Comparison of ENCODE assay signal across 10 cellular contexts in the genomic region with DNA sequence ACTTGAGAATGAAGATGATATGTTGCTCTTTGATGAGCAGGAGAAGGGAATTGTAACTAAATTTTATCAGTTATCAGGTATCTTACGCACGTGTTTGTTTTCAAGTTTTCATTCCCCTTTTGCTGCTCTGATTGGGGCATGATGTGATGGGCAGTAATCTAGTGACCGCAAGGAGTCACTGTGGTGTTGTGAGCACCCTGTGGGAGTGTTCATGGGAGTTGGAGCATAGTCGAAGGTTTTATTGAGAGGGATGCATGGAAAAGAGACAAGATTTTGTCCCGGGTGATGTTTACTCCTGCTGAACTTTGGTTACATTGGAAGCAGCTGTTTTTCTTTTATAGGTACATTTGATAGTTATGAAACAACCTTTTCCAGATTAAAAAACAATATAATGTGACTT. TPM values are rescaled to one million over a fixed set of nuclear protein-coding genes. Genes with fewer than 3 reads are reported as not detected.
A peak's percentile ranks its signal among the peaks of the same experiment; 100 is the strongest.
DNase-seq lines count a peak whose midpoint lies in the region; ATAC-seq and TF ChIP-seq lines count a peak whose summit lies in the region.
"Had no signal": no experiment of that assay in that cellular context is flagged by ENCODE, and none has a peak within 500 bp of the region (broad histone marks: within the 10 kb centered on the region; RNA-seq: fewer than 3 reads in every experiment).

No MANE protein-coding gene starts in this region.

- H3K27me3 ChIP-seq in foreskin keratinocyte, result no peaks in the 10 kb centered on the region
- H3K27me3 ChIP-seq: adrenal gland had no signal

- in situ Hi-C loops in GM13977 (cut with MboI; ENCODE audit: low pct_unique_long_range_greater_than_20kb, low sequenced_read_pairs, unreplicated experiment), result no loop called here

- no peak for ATAC-seq in foreskin keratinocyte
- ATAC-seq in GM18861 (IDR thresholded peaks at IDR 0.05; ENCODE audit: unreplicated experiment), result no peak
- ATAC-seq in HG02973 (IDR thresholded peaks at IDR 0.05; ENCODE audit: unreplicated experiment), result no peak

- DNase-seq in Daoy (ENCODE audit: low read depth) (peak; percentile 16), foreskin keratinocyte (no peak), pons (ENCODE audit: low spot score) (peak; percentile 79), GM13977 (ENCODE audit: low spot score) (no peak)
- DNase-seq in activated effector memory CD4-positive, alpha-beta T cell treated with anti-CD3 and anti-CD28 coated beads, Interleukin-2, amount 50 U/mL, for 16 hours, result no peak
- DNase-seq: adrenal gland; effector memory CD4-positive, alpha-beta T cell had no signal

- H3K27ac ChIP-seq in VCaP, result peak overlapping the region; percentile 58; the same call in 1 of the 2 replicates
- no peak overlapping the region for H3K27ac ChIP-seq in foreskin keratinocyte
- H3K27ac ChIP-seq: adrenal gland had no signal

- TF ChIP-seq CTCF in VCaP (conservative IDR thresholded peaks at IDR 0.05) (peak; percentile 38), foreskin keratinocyte (conservative IDR thresholded peaks at IDR 0.05) (peak; percentile 56), GM13977 (IDR thresholded peaks at IDR 0.05; ENCODE audit: extremely low read depth, insufficient read depth, missing control alignments) (no peak)

- H3K4me1 ChIP-seq in foreskin keratinocyte, result peaks cover 11% of the 10 kb centered on the region

RNA-seq across cellular contexts. Expression of gene FAN1, which starts 2.1 kb away (rescaled TPM):
- 22.0 and 27.7 TPM in 2 replicates for total RNA-seq in Daoy (2014; rRNA removed; shearing (Covaris generic))
- total RNA-seq in foreskin keratinocyte, result 20.5 and 21.6 TPM in 2 replicates
- polyA plus RNA-seq in foreskin keratinocyte, result 7.2 and 8.1 TPM in 2 replicates

Comparison
In these comparisons a context has a peak if more than half of its experiments do, and no peak if none do; other contexts are left out.
1. DNase-seq: peak in Daoy (single experiment) and pons (single experiment); none in foreskin keratinocyte (0 of 2), activated effector memory CD4-positive, alpha-beta T cell treated with anti-CD3 and anti-CD28 coated beads, Interleukin-2, amount 50 U/mL, for 16 hours (single experiment) and GM13977 (single experiment).